In genomic region chr13:97269603-97270002, GRCh38 we compare ENCODE assay signal across 17 cellular contexts. TPM values are rescaled to one million over a fixed set of nuclear protein-coding genes. Genes with fewer than 3 reads are reported as not detected.
DNase-seq lines count a peak whose midpoint lies in the region; ATAC-seq, FAIRE-seq and TF ChIP-seq lines count a peak whose summit lies in the region.
"Had no signal": no experiment of that assay in that cellular context is flagged by ENCODE, and none has a peak within 500 bp of the region (broad histone marks: within the 10 kb centered on the region; RNA-seq: fewer than 3 reads in every experiment).

No MANE protein-coding gene starts in this region.

- H3K79me2 ChIP-seq in K562 (ENCODE audit: control insufficient read depth, insufficient read depth, low read length) (peaks cover 63% of the 10 kb centered on the region), MM.1S (ENCODE audit: low read length) (peaks cover 69% of the 10 kb centered on the region)

- no peak overlapping the region for H3K27ac ChIP-seq in K562 (ENCODE audit: extremely low read depth, low read depth, low read length)
- H3K27ac ChIP-seq in esophagus squamous epithelium = peak overlapping the region in 3 of 4 donors; percentile 37 to 49 (median 40)
- peak overlapping the region; percentile 16 for H3K27ac ChIP-seq in muscle layer of duodenum (ENCODE audit: low read length)
- peak overlapping the region; percentile 44 for H3K27ac ChIP-seq in upper lobe of right lung
- no peak overlapping the region for H3K27ac ChIP-seq in MM.1S (ENCODE audit: low read length)
- H3K27ac ChIP-seq: BLaER1 had no signal

- no peaks in the 10 kb centered on the region for H3F3A ChIP-seq in MM.1S (ENCODE audit: insufficient read depth, low read length)

- H3K27me3 ChIP-seq in K562 (ENCODE audit: control insufficient read depth in 2 of 2, insufficient read depth in 2 of 2, low read length in 2 of 2) (no peaks in the 10 kb centered on the region), esophagus squamous epithelium (no peaks in the 10 kb centered on the region), muscle layer of duodenum (ENCODE audit: low read depth, low read length) (no peaks in the 10 kb centered on the region), upper lobe of right lung (no peaks in the 10 kb centered on the region), MM.1S (replicated peaks; ENCODE audit: insufficient read depth, low read length) (no peaks in the 10 kb centered on the region)
- H3K27me3 ChIP-seq: BLaER1 had no signal

- in situ Hi-C loops in K562 (cut with MboI) = no loop called here

- no peak for TF ChIP-seq RAD21 in K562 (CRISPR knock-in tag; conservative IDR thresholded peaks at IDR 0.05 in 1 of 2, IDR thresholded peaks at IDR 0.05 in 1 of 2)

- POLR2A ChIA-PET in K562 (lab: Yijun Ruan, JAX) = interaction anchor here (2.1 kb wide), 1 partner anchor 9 kb away, joined by 9 read pairs; no protein-coding TSS in a partner anchor

- no peak overlapping the region for H3K4me3 ChIP-seq in K562
- no peak overlapping the region for H3K4me3 ChIP-seq in esophagus squamous epithelium
- no peak overlapping the region for H3K4me3 ChIP-seq in muscle layer of duodenum (ENCODE audit: low read depth in 1 of 2, low read length in 2 of 2)
- no peak overlapping the region for H3K4me3 ChIP-seq in upper lobe of right lung
- H3K4me3 ChIP-seq in MM.1S (ENCODE audit: low read length) = no peak overlapping the region
- H3K4me3 ChIP-seq: BLaER1 had no signal

- H3K9ac ChIP-seq in K562 (ENCODE audit: insufficient read depth in 1 of 2, low read depth in 2 of 2, low read length in 2 of 2) (peak overlapping the region in 1 of 2 experiments; percentile 52; a peak in 1 of 4 replicates), MM.1S (ENCODE audit: low read length) (no peak overlapping the region)
- H3K9ac ChIP-seq: BLaER1 had no signal

- no TSS peak for BruUV-seq in K562 (replicated peaks; lab: Mats Ljungman, UMichigan)

- no peak for TF ChIP-seq EP300 in K562 (IDR thresholded peaks at IDR 0.05; ENCODE audit: low read length)

- H4K20me1 ChIP-seq in K562 (replicated peaks; ENCODE audit: control insufficient read depth, insufficient read depth, low read length) (peaks cover 5% of the 10 kb centered on the region; the same call in 1 of the 2 replicates), MM.1S (ENCODE audit: insufficient read depth, low read length) (no peaks in the 10 kb centered on the region)

- no peak overlapping the region for H3K4me2 ChIP-seq in K562 (ENCODE audit: insufficient read depth, low read length)
- H3K4me2 ChIP-seq in MM.1S (ENCODE audit: low read depth, low read length) = no peak overlapping the region
- H3K4me2 ChIP-seq: BLaER1 had no signal

- no peaks in the 10 kb centered on the region for H3K9me2 ChIP-seq in MM.1S (replicated peaks; ENCODE audit: insufficient read depth, low read length)

- peaks cover 0 to 2% of the 10 kb centered on the region in 2 experiments; a peak in 2 of 5 replicates for H3K4me1 ChIP-seq in K562 (replicated peaks in 1 of 2; ENCODE audit: control insufficient read depth in 2 of 2, insufficient read depth in 2 of 2, low read length in 2 of 2)
- peaks cover 2 to 90% (median 63%) of the 10 kb centered on the region in 3 donors for H3K4me1 ChIP-seq in esophagus squamous epithelium
- peaks cover 13 to 36% of the 10 kb centered on the region in 2 donors for H3K4me1 ChIP-seq in muscle layer of duodenum (ENCODE audit: control insufficient read depth in 1 of 2, insufficient read depth in 2 of 2, low read length in 2 of 2)
- H3K4me1 ChIP-seq in upper lobe of right lung = peaks cover 71% of the 10 kb centered on the region
- H3K4me1 ChIP-seq in MM.1S (ENCODE audit: low read length) = no peaks in the 10 kb centered on the region

- H3K36me3 ChIP-seq in K562 (ENCODE audit: control insufficient read depth, insufficient read depth, low read length) (no peaks in the 10 kb centered on the region; the same call in 2 of the 3 replicates), esophagus squamous epithelium (peaks cover 0 to 4% (median 0%) of the 10 kb centered on the region in 3 donors), muscle layer of duodenum (ENCODE audit: control insufficient read depth in 1 of 2, insufficient read depth in 2 of 2, low read length in 2 of 2) (no peaks in the 10 kb centered on the region), upper lobe of right lung (no peaks in the 10 kb centered on the region), MM.1S (replicated peaks; ENCODE audit: insufficient read depth, low read length) (no peaks in the 10 kb centered on the region)

- ATAC-seq in K562 (peak; percentile 70), upper lobe of right lung (no peak), HG03159 (IDR thresholded peaks at IDR 0.05; ENCODE audit: unreplicated experiment) (no peak)

- no peak for FAIRE-seq in K562 (lab: Jason Lieb, UNC)

- 65% methylated on average over 2 of the region's 3 CpGs for WGBS in K562 (ENCODE audit: insufficient coverage, low coverage, missing lambda C conversion rate)
- WGBS in esophagus squamous epithelium, 2 donors = 75 to 97% methylated on average over 2 of the region's 3 CpGs

- intact Hi-C loops in K562 (cut with micrococcal nuclease) = no loop called here
- intact Hi-C loops in esophagus squamous epithelium (cut with DNase I) = no loop called here
- intact Hi-C loops in upper lobe of right lung (cut with DNase I) = no loop called here

- TF ChIP-seq POLR2A in K562 (conservative IDR thresholded peaks at IDR 0.05) (no peak), esophagus squamous epithelium (IDR thresholded peaks at IDR 0.05) (no peak)

- DNase-seq in K562 (ENCODE audit: extremely low read depth in 1 of 4, low spot score in 3 of 4) (no peak), esophagus squamous epithelium (lab: John Stamatoyannopoulos, UW) (no peak), upper lobe of right lung (no peak), MM.1S (no peak)
- no peak for DNase-seq in stimulated activated CD4-positive, alpha-beta T cell treated with anti-CD3 and anti-CD28 coated beads, Interleukin-12 subunit alpha, Interleukin-12 subunit beta, amount 100 ng/mL, for 4 hours
- DNase-seq: GF-D8; GOT3; HFFc6; NCI-H1436 treated with DMSO at 0.1 percent for 48 hours; NCI-H2081 treated with DMSO at 0.1 percent for 48 hours; NCI-H226; NCI-H526; NK-92 treated with Interleukin-12 subunit alpha and Interleukin-12 subunit beta, amount 100 ng/mL, for 24 hours; OCI-M1 had no signal

- CTCF ChIA-PET in K562 (lab: Yijun Ruan, JAX; ENCODE audit: low intra/inter-chr PET ratio) = no interaction called here

- no peaks in the 10 kb centered on the region for H3K9me1 ChIP-seq in K562 (ENCODE audit: control insufficient read depth, insufficient read depth, low read length)

- no peak overlapping the region for H2AFZ ChIP-seq in K562 (ENCODE audit: low read depth, low read length)
- H2AFZ ChIP-seq in MM.1S (ENCODE audit: low read length) = no peak overlapping the region

- no peaks in the 10 kb centered on the region for H3K9me3 ChIP-seq in K562 (replicated peaks; ENCODE audit: control insufficient read depth, insufficient read depth, low read depth, low read length)
- H3K9me3 ChIP-seq in esophagus squamous epithelium = no peaks in the 10 kb centered on the region
- no peaks in the 10 kb centered on the region for H3K9me3 ChIP-seq in muscle layer of duodenum (ENCODE audit: control insufficient read depth in 1 of 2, low read length in 2 of 2)
- no peaks in the 10 kb centered on the region for H3K9me3 ChIP-seq in upper lobe of right lung
- no peaks in the 10 kb centered on the region for H3K9me3 ChIP-seq in MM.1S (replicated peaks; ENCODE audit: insufficient read depth, low read length)
- H3K9me3 ChIP-seq: BLaER1 had no signal

- TF ChIP-seq CTCF in K562 (IDR thresholded peaks at IDR 0.05 in 2 of 3, conservative IDR thresholded peaks at IDR 0.05 in 1 of 3; ENCODE audit: insufficient read depth in 2 of 3, low read depth in 1 of 3, low read length in 3 of 3) = no peak
- TF ChIP-seq CTCF in esophagus squamous epithelium (IDR thresholded peaks at IDR 0.05) = no peak
- no peak for TF ChIP-seq CTCF in upper lobe of right lung (IDR thresholded peaks at IDR 0.05)
- no peak for TF ChIP-seq CTCF in MM.1S (IDR thresholded peaks at IDR 0.05; ENCODE audit: low read length)

TF ChIP-seq in K562, 482 proteins besides CTCF, POLR2A, EP300 and RAD21 (continues in another document):
- TF ChIP-seq SMC3 (conservative IDR thresholded peaks at IDR 0.05; ENCODE audit: insufficient read depth, low read depth, low read length) (no peak), MAFF (IDR thresholded peaks at IDR 0.05; ENCODE audit: low read length) (no peak), TBL1XR1 (IDR thresholded peaks at IDR 0.05; ENCODE audit: low read length in 2 of 2) (no peak), CREB3L1 (IDR thresholded peaks at IDR 0.05; ENCODE audit: borderline replicate concordance, low read depth) (no peak)

RNA-seq across cellular contexts. Expression of gene MBNL2, which starts 47.5 kb away (rescaled TPM):
- total RNA-seq in K562 (2011; cell fraction: chromatin; rRNA removed; ENCODE audit: low replicate concordance) = 15.8 and 50.2 TPM in 2 replicates
- total RNA-seq in K562 (2011; cell fraction: nucleolus; rRNA removed) = 6.8 and 9.1 TPM in 2 replicates
- 14.8 and 18.3 TPM in 2 replicates for total RNA-seq in K562 (2011; cell fraction: nucleoplasm; rRNA removed)
- 13.8 and 14.1 TPM in 2 replicates for total RNA-seq in K562 (2014; rRNA removed)
- 22.8 and 26.7 TPM in 2 replicates for total RNA-seq in K562 (2014; rRNA removed; fragmentation: Illumina TruSeq; extraction: Trizol)
- total RNA-seq in K562 (2015; rRNA removed; fragmentation: Illumina TruSeq; extraction: Trizol) = 6.3 and 7.5 TPM in 2 replicates
- 22.0 and 24.8 TPM in 2 replicates for total RNA-seq in K562 (2021)
- 14.7 and 16.8 TPM in 2 replicates for polyA plus RNA-seq in K562 (2011; rRNA removed)
- 8.7 and 16.4 TPM in 2 replicates for polyA plus RNA-seq in K562 (2011; cell fraction: cytosol; rRNA removed)
- 14.1 and 16.0 TPM in 2 replicates for polyA plus RNA-seq in K562 (2011; cell fraction: nucleus; rRNA removed)
- 7.2 and 20.6 TPM in 2 replicates for polyA plus RNA-seq in K562 (2012)
- polyA plus RNA-seq in K562 (2014; fragmentation: Illumina TruSeq; extraction: Trizol) = 18.2 and 19.6 TPM in 2 replicates
- 10 to 100 TPM in 1 of 2 experiments, 1 to 10 TPM in 1; 7.0 to 10.5 TPM for polyA plus RNA-seq in K562 (2014; fragmentation: Nextera tagmentation; extraction: Ambion mirVana)
- 9.1 and 11.7 TPM in 2 replicates for polyA plus RNA-seq in K562 (2014; rRNA removed)
- polyA minus RNA-seq in K562 (2011; rRNA and poly(A)+ RNA removed) = 63.7 and 74.2 TPM in 2 replicates
- 18.5 and 23.4 TPM in 2 replicates for polyA minus RNA-seq in K562 (2011; cell fraction: cytosol; rRNA and poly(A)+ RNA removed)
- 16.4 and 39.1 TPM in 2 replicates for polyA minus RNA-seq in K562 (2011; cell fraction: nucleus; rRNA and poly(A)+ RNA removed)
- 10 to 100 TPM; 18.3 to 58.7 (median 29.7) TPM for total RNA-seq in esophagus squamous epithelium
- 60.6 TPM for total RNA-seq in upper lobe of right lung

Comparison
In these comparisons a context has a peak if more than half of its experiments do, and no peak if none do; other contexts are left out.
1. H3K27ac ChIP-seq: peak in esophagus squamous epithelium (3 of 4), muscle layer of duodenum (single experiment) and upper lobe of right lung (single experiment); none in K562 (single experiment) and MM.1S (single experiment).